8 cellular contexts compared by ENCODE assay signal in the genomic region with DNA sequence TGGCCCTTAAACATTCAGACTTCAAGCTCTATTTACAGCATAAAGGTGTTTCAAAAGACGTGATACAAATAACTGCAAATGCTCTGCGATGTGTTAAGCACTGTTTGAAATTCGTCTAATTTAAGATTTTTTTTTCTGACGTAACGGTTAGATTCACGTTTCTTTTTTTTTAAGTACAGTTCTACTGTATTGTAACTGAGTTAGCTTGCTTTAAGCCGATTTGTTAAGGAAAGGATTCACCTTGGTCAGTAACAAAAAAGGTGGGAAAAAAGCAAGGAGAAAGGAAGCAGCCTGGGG. TPM values are rescaled to one million over a fixed set of nuclear protein-coding genes. Genes with fewer than 3 reads are reported as not detected.
DNase-seq lines count a peak whose midpoint lies in the region; ATAC-seq and TF ChIP-seq lines count a peak whose summit lies in the region.

No MANE protein-coding gene starts in this region.

- in situ Hi-C loops in brain microvascular endothelial cell (cut with HindIII; ENCODE audit: low pct_ligation_motif_present, low sequenced_read_pairs): no loop called here

- peak overlapping the region; percentile 8 for H3K4me2 ChIP-seq in mesendoderm (ENCODE audit: low read length)

- no peaks in the 10 kb centered on the region for H3K9me3 ChIP-seq in heart left ventricle
- H3K9me3 ChIP-seq in vagina: no peaks in the 10 kb centered on the region

- H3K79me2 ChIP-seq in mesendoderm (ENCODE audit: control insufficient read depth, insufficient read depth, low read length): no peaks in the 10 kb centered on the region

- no peak overlapping the region for H4K5ac ChIP-seq in mesendoderm (ENCODE audit: low read length)

- H2BK120ac ChIP-seq in mesendoderm (ENCODE audit: low read depth, low read length): no peak overlapping the region

- intact Hi-C loops in heart left ventricle (cut with DNase I) (loop anchor here in 8 of 10 donors (1.0 to 10.0 kb wide), 6 partner anchors 49 to 59 kb away; no protein-coding TSS in a partner anchor), cardiac septum (cut with DNase I) (loop anchor here (2.0 kb wide), 1 partner anchor 49 kb away; no protein-coding TSS in a partner anchor), vagina (cut with DNase I) (no loop called here), head of caudate nucleus (cut with DNase I) (loop anchor here (2.0 to 5.0 kb wide), 2 partner anchors 41 to 55 kb away; no protein-coding TSS in a partner anchor)

- H3K18ac ChIP-seq in mesendoderm (ENCODE audit: low read length): no peak overlapping the region

- H3K36me3 ChIP-seq in heart left ventricle (no peaks in the 10 kb centered on the region), brain microvascular endothelial cell (replicated peaks) (no peaks in the 10 kb centered on the region), mesendoderm (ENCODE audit: control insufficient read depth, insufficient read depth, low read length) (no peaks in the 10 kb centered on the region), vagina (no peaks in the 10 kb centered on the region)

- WGBS in heart left ventricle, 4 donors: 47 to 61% (median 56%) methylated on average over 7 of the region's 7 CpGs
- no CpG with 5 or more reads among the region's 7 CpGs for WGBS in mesendoderm (ENCODE audit: extremely low coverage, insufficient coverage, low lambda C conversion rate)

- ATAC-seq in heart left ventricle (no peak), GM18519 (IDR thresholded peaks at IDR 0.05; ENCODE audit: low FRiP score, unreplicated experiment) (no peak), HG03139 (IDR thresholded peaks at IDR 0.05; ENCODE audit: unreplicated experiment) (no peak)

- peak overlapping the region in 11 of 12 donors; percentile 54 to 95 (median 80) for H3K4me3 ChIP-seq in heart left ventricle
- peak overlapping the region; percentile 52 for H3K4me3 ChIP-seq in brain microvascular endothelial cell (ENCODE audit: low read depth, low read length)
- H3K4me3 ChIP-seq in mesendoderm (ENCODE audit: low read length): no peak overlapping the region
- H3K4me3 ChIP-seq in vagina: peak overlapping the region; percentile 87 to 95

- H3K27ac ChIP-seq in heart left ventricle: peak overlapping the region in 11 of 12 donors; percentile 55 to 88 (median 68)
- H3K27ac ChIP-seq in brain microvascular endothelial cell: no peak overlapping the region
- H3K27ac ChIP-seq in mesendoderm (ENCODE audit: low read depth, low read length): no peak overlapping the region
- peak overlapping the region; percentile 34 for H3K27ac ChIP-seq in vagina

- H3K56ac ChIP-seq in mesendoderm (ENCODE audit: low read length): peak overlapping the region; percentile 80

- H3K27me3 ChIP-seq in heart left ventricle (peaks cover 0 to 49% (median 21%) of the 10 kb centered on the region in 9 donors), brain microvascular endothelial cell (replicated peaks) (peaks cover 40% of the 10 kb centered on the region), mesendoderm (ENCODE audit: insufficient read depth, low read length, poor library complexity) (peaks cover 38% of the 10 kb centered on the region), vagina (no peaks in the 10 kb centered on the region)

- TF ChIP-seq POLR2A in heart left ventricle (IDR thresholded peaks at IDR 0.05) (no peak), vagina (IDR thresholded peaks at IDR 0.05) (no peak)

- no peak overlapping the region for H2BK5ac ChIP-seq in mesendoderm (ENCODE audit: low read length)

- H3K9ac ChIP-seq in mesendoderm (ENCODE audit: low read length): peak overlapping the region; percentile 67

- H4K8ac ChIP-seq in mesendoderm (ENCODE audit: low read depth, low read length): no peak overlapping the region

- no peak overlapping the region for H3K23ac ChIP-seq in mesendoderm (ENCODE audit: low read length)

- TF ChIP-seq CTCF in heart left ventricle (IDR thresholded peaks at IDR 0.05) (no peak), brain microvascular endothelial cell (IDR thresholded peaks at IDR 0.05; ENCODE audit: low read depth, low read length, missing control alignments) (no peak), vagina (IDR thresholded peaks at IDR 0.05) (no peak)

- peaks cover 0 to 37% (median 17%) of the 10 kb centered on the region in 12 donors for H3K4me1 ChIP-seq in heart left ventricle
- H3K4me1 ChIP-seq in mesendoderm (ENCODE audit: control insufficient read depth, low read depth, low read length): no peaks in the 10 kb centered on the region
- H3K4me1 ChIP-seq in vagina: peaks cover 31% of the 10 kb centered on the region

- H3K4ac ChIP-seq in mesendoderm (ENCODE audit: low read depth, low read length): no peak overlapping the region

- H2BK15ac ChIP-seq in mesendoderm (replicated peaks; ENCODE audit: low read depth): no peak overlapping the region

- no peaks in the 10 kb centered on the region for H3K79me1 ChIP-seq in mesendoderm (ENCODE audit: low read length)

- DNase-seq in heart left ventricle (no peak), cardiac septum (ENCODE audit: low spot score) (no peak), brain microvascular endothelial cell (no peak), mesendoderm (no peak), vagina (ENCODE audit: extremely low spot score in 2 of 2) (no peak), head of caudate nucleus (no peak)

- H2AK5ac ChIP-seq in mesendoderm (ENCODE audit: low read length): no peak overlapping the region

RNA-seq across cellular contexts. Expression of gene MAPT, which starts 0.7 kb away (rescaled TPM):
- 10 to 100 TPM; 17.9 to 70.4 (median 38.2) TPM for total RNA-seq in heart left ventricle
- 10 to 100 TPM in 1 of 2 donors, 1 to 10 TPM in 1; 2.9 to 15.6 TPM for polyA plus RNA-seq in heart left ventricle
- total RNA-seq in cardiac septum: 44.4 TPM
- polyA plus RNA-seq in mesendoderm (2013, experiment 1 of 2): 0.45 TPM
- polyA plus RNA-seq in mesendoderm (2013, experiment 2 of 2): 0.66 TPM
- total RNA-seq in vagina: 6.1 TPM

RNA-seq across cellular contexts. Expression of gene SPPL2C, which starts 49.0 kb away (rescaled TPM):
- total RNA-seq in heart left ventricle (not detected), cardiac septum (not detected), vagina (not detected)
- polyA plus RNA-seq in heart left ventricle: not detected
- polyA plus RNA-seq in mesendoderm (2013, experiment 1 of 2): not detected
- not detected for polyA plus RNA-seq in mesendoderm (2013, experiment 2 of 2)

Comparison
In these comparisons a context has a peak if more than half of its experiments do, and no peak if none do; other contexts are left out.
1. H3K27ac ChIP-seq: peak in heart left ventricle (11 of 12) and vagina (single experiment); none in brain microvascular endothelial cell (single experiment) and mesendoderm (single experiment).